Comparison of ENCODE assay signal across 1 cellular context in the genomic region with DNA sequence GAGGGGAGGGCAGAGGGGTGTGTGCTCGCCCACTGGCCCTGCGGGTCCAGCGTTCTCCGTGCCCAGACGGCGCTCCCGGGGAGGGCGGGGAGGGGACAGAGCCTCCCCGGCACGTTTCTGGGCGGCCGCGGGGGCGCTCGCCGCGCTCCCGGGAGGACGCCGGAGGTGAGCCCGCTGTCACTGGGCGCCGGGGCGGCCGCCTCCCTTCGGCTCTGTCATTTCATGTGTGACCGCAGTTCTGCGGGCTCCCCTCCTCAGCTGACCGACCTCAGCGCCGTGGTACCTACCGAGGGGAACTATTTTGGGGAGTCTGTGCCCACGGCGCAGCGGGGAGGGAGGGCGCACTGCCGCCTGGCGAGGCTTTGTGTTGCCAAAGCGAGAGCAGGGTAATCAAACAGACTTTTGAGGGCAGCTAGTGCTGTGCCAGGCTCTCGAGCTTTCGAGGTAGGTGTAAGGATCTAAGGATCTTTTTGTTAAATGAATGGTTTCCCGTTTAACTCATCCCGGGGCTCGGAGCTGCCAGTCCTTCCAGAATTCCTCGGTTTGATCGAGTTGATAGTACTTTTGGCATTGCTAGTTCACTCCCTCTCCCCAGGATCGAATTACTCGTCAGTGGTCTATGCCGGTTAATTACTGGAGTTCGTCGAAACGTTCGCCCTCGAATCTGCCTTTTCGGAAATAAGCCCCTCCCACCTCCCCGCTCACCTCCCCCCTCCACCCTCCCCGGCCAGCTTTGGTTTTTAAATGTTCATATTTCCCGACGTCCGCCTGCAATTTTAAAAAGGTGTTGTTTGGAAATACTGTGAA.
TF ChIP-seq lines count a peak whose summit lies in the region.

No MANE protein-coding gene starts in this region.

TF ChIP-seq in HepG2, 621 proteins besides CTCF, POLR2A, EP300 and RAD21 (continued from another document and continues in another):
- no peak for TF ChIP-seq ZBTB40 (IDR thresholded peaks at IDR 0.05)
- TF ChIP-seq ZBTB40 (CRISPR knock-in tag; IDR thresholded peaks at IDR 0.05): no peak
- no peak for TF ChIP-seq ZZZ3 (CRISPR knock-in tag; IDR thresholded peaks at IDR 0.05; ENCODE audit: borderline replicate concordance)
- TF ChIP-seq MXD3 (CRISPR knock-in tag; IDR thresholded peaks at IDR 0.05): peak; percentile 78
- TF ChIP-seq TRIM24 (CRISPR knock-in tag; IDR thresholded peaks at IDR 0.05): no peak
- TF ChIP-seq HOXA9 (CRISPR knock-in tag; IDR thresholded peaks at IDR 0.05; ENCODE audit: borderline replicate concordance): no peak
- TF ChIP-seq ZNF232 (CRISPR knock-in tag; IDR thresholded peaks at IDR 0.05; ENCODE audit: borderline replicate concordance): no peak
- TF ChIP-seq ZNF761 (CRISPR knock-in tag; conservative IDR thresholded peaks at IDR 0.05): no peak
- TF ChIP-seq SP4 (CRISPR knock-in tag; IDR thresholded peaks at IDR 0.05): no peak
- 0 out of 2 replicates have a peak, but pooled peaks have one; percentile 37 for TF ChIP-seq ZSCAN29 (CRISPR knock-in tag; conservative IDR thresholded peaks at IDR 0.05)
- peak; percentile 68; the same call in 1 of the 2 replicates for TF ChIP-seq BORCS8-MEF2B (CRISPR knock-in tag; IDR thresholded peaks at IDR 0.05)
- no peak for TF ChIP-seq ZNF20 (CRISPR knock-in tag; IDR thresholded peaks at IDR 0.05)
- TF ChIP-seq MTF2 (CRISPR knock-in tag; IDR thresholded peaks at IDR 0.05; ENCODE audit: borderline replicate concordance): no peak
- TF ChIP-seq SNAPC2 (CRISPR knock-in tag; IDR thresholded peaks at IDR 0.05): no peak
- no peak for TF ChIP-seq JUND (CRISPR knock-in tag; IDR thresholded peaks at IDR 0.05)
- TF ChIP-seq, protein P1, sequence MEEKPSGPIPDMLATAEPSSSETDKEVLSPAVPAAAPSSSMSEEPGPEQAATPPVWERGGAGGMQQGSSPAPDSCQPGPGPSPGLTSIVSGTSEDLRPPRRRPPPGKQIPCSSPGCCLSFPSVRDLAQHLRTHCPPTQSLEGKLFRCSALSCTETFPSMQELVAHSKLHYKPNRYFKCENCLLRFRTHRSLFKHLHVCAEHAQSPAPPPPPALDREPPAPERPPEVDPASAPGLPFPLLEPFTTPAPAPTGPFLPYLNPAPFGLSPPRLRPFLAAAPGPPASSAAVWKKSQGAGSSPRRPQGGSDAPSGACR (CRISPR knock-in tag; IDR thresholded peaks at IDR 0.05): no peak
- TF ChIP-seq, protein P2, sequence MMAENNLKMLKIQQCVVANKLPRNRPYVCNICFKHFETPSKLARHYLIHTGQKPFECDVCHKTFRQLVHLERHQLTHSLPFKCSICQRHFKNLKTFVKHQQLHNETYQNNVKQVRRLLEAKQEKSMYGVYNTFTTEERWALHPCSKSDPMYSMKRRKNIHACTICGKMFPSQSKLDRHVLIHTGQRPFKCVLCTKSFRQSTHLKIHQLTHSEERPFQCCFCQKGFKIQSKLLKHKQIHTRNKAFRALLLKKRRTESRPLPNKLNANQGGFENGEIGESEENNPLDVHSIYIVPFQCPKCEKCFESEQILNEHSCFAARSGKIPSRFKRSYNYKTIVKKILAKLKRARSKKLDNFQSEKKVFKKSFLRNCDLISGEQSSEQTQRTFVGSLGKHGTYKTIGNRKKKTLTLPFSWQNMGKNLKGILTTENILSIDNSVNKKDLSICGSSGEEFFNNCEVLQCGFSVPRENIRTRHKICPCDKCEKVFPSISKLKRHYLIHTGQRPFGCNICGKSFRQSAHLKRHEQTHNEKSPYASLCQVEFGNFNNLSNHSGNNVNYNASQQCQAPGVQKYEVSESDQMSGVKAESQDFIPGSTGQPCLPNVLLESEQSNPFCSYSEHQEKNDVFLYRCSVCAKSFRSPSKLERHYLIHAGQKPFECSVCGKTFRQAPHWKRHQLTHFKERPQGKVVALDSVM (CRISPR knock-in tag; IDR thresholded peaks at IDR 0.05): no peak; the same call in 1 of the 2 replicates
- no peak for TF ChIP-seq TMF1 (CRISPR knock-in tag; IDR thresholded peaks at IDR 0.05; ENCODE audit: low read depth)
- TF ChIP-seq, protein P3, sequence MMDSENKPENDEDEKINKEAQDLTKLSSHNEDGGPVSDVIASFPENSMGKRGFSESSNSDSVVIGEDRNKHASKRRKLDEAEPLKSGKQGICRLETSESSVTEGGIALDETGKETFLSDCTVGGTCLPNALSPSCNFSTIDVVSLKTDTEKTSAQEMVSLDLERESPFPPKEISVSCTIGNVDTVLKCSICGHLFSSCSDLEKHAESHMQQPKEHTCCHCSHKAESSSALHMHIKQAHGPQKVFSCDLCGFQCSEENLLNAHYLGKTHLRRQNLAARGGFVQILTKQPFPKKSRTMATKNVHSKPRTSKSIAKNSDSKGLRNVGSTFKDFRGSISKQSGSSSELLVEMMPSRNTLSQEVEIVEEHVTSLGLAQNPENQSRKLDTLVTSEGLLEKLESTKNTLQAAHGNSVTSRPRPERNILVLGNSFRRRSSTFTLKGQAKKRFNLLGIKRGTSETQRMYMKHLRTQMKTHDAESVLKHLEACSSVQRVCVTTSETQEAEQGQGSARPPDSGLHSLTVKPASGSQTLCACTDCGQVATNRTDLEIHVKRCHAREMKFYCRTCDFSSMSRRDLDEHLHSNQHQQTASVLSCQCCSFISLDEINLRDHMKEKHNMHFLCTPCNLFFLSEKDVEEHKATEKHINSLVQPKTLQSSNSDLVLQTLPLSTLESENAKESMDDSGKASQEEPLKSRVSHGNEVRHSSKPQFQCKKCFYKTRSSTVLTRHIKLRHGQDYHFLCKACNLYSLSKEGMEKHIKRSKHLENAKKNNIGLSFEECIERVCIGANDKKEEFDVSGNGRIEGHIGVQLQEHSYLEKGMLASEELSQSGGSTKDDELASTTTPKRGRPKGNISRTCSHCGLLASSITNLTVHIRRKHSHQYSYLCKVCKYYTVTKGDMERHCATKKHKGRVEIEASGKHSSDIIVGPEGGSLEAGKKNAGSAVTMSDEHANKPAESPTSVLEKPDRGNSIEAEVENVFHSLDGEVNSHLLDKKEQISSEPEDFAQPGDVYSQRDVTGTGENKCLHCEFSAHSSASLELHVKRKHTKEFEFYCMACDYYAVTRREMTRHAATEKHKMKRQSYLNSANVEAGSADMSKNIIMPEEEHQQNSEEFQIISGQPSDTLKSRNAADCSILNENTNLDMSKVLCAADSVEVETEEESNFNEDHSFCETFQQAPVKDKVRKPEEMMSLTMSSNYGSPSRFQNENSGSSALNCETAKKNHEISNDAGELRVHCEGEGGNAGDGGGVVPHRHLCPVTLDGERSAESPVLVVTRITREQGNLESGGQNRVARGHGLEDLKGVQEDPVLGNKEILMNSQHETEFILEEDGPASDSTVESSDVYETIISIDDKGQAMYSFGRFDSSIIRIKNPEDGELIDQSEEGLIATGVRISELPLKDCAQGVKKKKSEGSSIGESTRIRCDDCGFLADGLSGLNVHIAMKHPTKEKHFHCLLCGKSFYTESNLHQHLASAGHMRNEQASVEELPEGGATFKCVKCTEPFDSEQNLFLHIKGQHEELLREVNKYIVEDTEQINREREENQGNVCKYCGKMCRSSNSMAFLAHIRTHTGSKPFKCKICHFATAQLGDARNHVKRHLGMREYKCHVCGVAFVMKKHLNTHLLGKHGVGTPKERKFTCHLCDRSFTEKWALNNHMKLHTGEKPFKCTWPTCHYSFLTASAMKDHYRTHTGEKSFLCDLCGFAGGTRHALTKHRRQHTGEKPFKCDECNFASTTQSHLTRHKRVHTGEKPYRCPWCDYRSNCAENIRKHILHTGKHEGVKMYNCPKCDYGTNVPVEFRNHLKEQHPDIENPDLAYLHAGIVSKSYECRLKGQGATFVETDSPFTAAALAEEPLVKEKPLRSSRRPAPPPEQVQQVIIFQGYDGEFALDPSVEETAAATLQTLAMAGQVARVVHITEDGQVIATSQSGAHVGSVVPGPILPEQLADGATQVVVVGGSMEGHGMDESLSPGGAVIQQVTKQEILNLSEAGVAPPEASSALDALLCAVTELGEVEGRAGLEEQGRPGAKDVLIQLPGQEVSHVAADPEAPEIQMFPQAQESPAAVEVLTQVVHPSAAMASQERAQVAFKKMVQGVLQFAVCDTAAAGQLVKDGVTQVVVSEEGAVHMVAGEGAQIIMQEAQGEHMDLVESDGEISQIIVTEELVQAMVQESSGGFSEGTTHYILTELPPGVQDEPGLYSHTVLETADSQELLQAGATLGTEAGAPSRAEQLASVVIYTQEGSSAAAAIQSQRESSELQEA (CRISPR knock-in tag; IDR thresholded peaks at IDR 0.05; ENCODE audit: not compliant biosample characterization): no peak
- TF ChIP-seq NR1H2 (CRISPR knock-in tag; IDR thresholded peaks at IDR 0.05; ENCODE audit: borderline replicate concordance, low read depth): no peak
- no peak for TF ChIP-seq TIGD3 (CRISPR knock-in tag; IDR thresholded peaks at IDR 0.05; ENCODE audit: borderline replicate concordance)
- peak; percentile 86; the same call in 1 of the 2 replicates for TF ChIP-seq UBTF (CRISPR knock-in tag; IDR thresholded peaks at IDR 0.05)
